8 cellular contexts compared by ENCODE assay signal in the genomic region with DNA sequence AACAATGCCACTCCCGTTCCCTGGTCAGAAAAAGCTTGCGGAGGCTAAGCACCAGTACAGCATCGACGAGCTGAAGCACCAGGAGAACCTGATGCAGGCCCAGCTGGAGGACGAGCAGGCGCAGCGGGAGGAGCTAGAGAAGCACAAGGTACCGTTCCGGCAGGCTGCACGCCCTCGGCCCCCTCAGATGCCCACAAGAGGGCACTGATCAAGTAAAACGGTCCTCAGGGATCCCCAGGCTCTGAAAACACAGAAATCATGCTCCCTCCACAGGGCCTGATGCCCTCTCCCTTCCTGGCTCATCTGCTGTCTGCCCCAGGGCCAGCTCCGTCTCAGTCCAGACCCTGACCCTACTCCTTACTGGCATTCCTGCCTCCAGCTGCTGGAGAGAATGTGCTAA. TPM values are rescaled to one million over a fixed set of nuclear protein-coding genes. Genes with fewer than 3 reads are reported as not detected.
DNase-seq lines count a peak whose midpoint lies in the region; ATAC-seq, FAIRE-seq and TF ChIP-seq lines count a peak whose summit lies in the region.

No MANE protein-coding gene starts in this region.

- 0 out of 2 replicates have a peak overlapping the region, but pooled peaks have one; percentile 39 for H4K8ac ChIP-seq in H1 (ENCODE audit: extremely low read depth, insufficient read depth, low read length)

- no peak for TF ChIP-seq POLR2A in H1 (IDR thresholded peaks at IDR 0.05; ENCODE audit: control extremely low read depth in 1 of 2, low read depth in 2 of 2, low read length in 2 of 2)
- TF ChIP-seq POLR2A in ovary (IDR thresholded peaks at IDR 0.05), result no peak

- H2BK5ac ChIP-seq in H1 (ENCODE audit: low read depth, low read length), result no peak overlapping the region; the same call in 1 of the 2 replicates

- H2AFZ ChIP-seq in H1 (ENCODE audit: low read length), result peak overlapping the region; percentile 90; the same call in 1 of the 2 replicates

- H3K36me3 ChIP-seq in H1 (ENCODE audit: control insufficient read depth in 2 of 4, insufficient read depth in 4 of 4, low read length in 3 of 4) (no peaks in the 10 kb centered on the region), ovary (no peaks in the 10 kb centered on the region)

- H3K79me2 ChIP-seq in H1 (ENCODE audit: control insufficient read depth in 1 of 2, insufficient read depth in 2 of 2, low read length in 2 of 2), result no peaks in the 10 kb centered on the region

- WGBS in H1 (ENCODE audit: extremely low coverage in 1 of 2, insufficient coverage in 1 of 2, insufficient read length in 1 of 2, insufficient replicate concordance in 2 of 2, low coverage in 1 of 2, low lambda C conversion rate in 2 of 2, missing lambda C conversion rate in 1 of 2), 2 experiments, result 47% methylated on average over 13 of the region's 13 CpGs; no CpG with 5 or more reads in 1 of the 2 experiments
- 39 to 66% (median 47%) methylated on average over 13 of the region's 13 CpGs for WGBS in ovary, 3 donors

- H3K56ac ChIP-seq in H1 (replicated peaks; ENCODE audit: insufficient read length, low read depth, low read length), result no peak overlapping the region

- no peak overlapping the region for H4K91ac ChIP-seq in H1 (replicated peaks; ENCODE audit: insufficient read length, low read length)

- DNase-seq in GM12864 (ENCODE audit: low read depth) (no peak), NCI-H524 treated with DMSO at 0.1 percent for 48 hours (lab: John Stamatoyannopoulos, UW) (peak; percentile 43), H1 (ENCODE audit: low read depth in 1 of 2, low spot score in 2 of 2) (peak; percentile 53 to 77), ovary (peak in 4 of 5 donors; percentile 34 to 62 (median 40)), GM20000 (ENCODE audit: low spot score) (no peak), DMS53 treated with DMSO at 0.1 percent for 48 hours (lab: John Stamatoyannopoulos, UW; ENCODE audit: unreplicated experiment) (no peak), mesenteric fat pad (ENCODE audit: low spot score) (no peak)

- H3K79me1 ChIP-seq in H1 (ENCODE audit: low read depth, low read length), result no peaks in the 10 kb centered on the region

- no peak overlapping the region for H3K4me2 ChIP-seq in H1 (ENCODE audit: insufficient read depth in 1 of 2, low read depth in 2 of 2, low read length in 2 of 2)

- H3K4ac ChIP-seq in H1 (replicated peaks; ENCODE audit: insufficient read length, low read depth, low read length), result no peak overlapping the region

- H4K5ac ChIP-seq in H1 (ENCODE audit: insufficient read length, low read depth, low read length), result no peak overlapping the region

- no peaks in the 10 kb centered on the region for H3K9me3 ChIP-seq in H1 (ENCODE audit: insufficient read depth in 2 of 2, low read depth in 1 of 2, low read length in 1 of 2)
- H3K9me3 ChIP-seq in ovary, result no peaks in the 10 kb centered on the region

- H3K27ac ChIP-seq in H1 (ENCODE audit: low read depth, low read length), result no peak overlapping the region
- H3K27ac ChIP-seq in ovary, result no peak overlapping the region

- H2AK5ac ChIP-seq in H1 (ENCODE audit: low read depth, low read length), result no peak overlapping the region

- TF ChIP-seq RAD21 in H1 (IDR thresholded peaks at IDR 0.05 in 1 of 2, conservative IDR thresholded peaks at IDR 0.05 in 1 of 2; ENCODE audit: low read depth in 2 of 2, low read length in 2 of 2), result peak; percentile 54 to 71

- H3K23me2 ChIP-seq in H1 (ENCODE audit: low read depth, low read length), result no peaks in the 10 kb centered on the region

- no peaks in the 10 kb centered on the region; a peak in 1 of 7 replicates for H3K27me3 ChIP-seq in H1 (replicated peaks in 1 of 4; ENCODE audit: control insufficient read depth in 3 of 4, extremely low read depth in 1 of 4, insufficient read depth in 3 of 4, low read length in 3 of 4)
- H3K27me3 ChIP-seq in ovary, result no peaks in the 10 kb centered on the region

- H2BK12ac ChIP-seq in H1 (ENCODE audit: low read depth, low read length), result peak overlapping the region; percentile 39; the same call in 1 of the 2 replicates

- H3K23ac ChIP-seq in H1 (ENCODE audit: insufficient read length), result no peak overlapping the region

- no peak overlapping the region for H2BK120ac ChIP-seq in H1 (replicated peaks; ENCODE audit: low read depth, low read length)

- peak overlapping the region; percentile 81; the same call in 1 of the 2 replicates for H2BK15ac ChIP-seq in H1 (ENCODE audit: low read length)

- CTCF ChIA-PET in H1 (lab: Charles Lee; ENCODE audit: partially characterized antibody), result interaction anchor here (0.6 to 5.4 kb wide), 28 partner anchors 11 to 204 kb away, joined by 3 to 49 read pairs (median 4); no protein-coding TSS in a partner anchor

- TF ChIP-seq CTCF in GM12864 (IDR thresholded peaks at IDR 0.05; ENCODE audit: low read depth, low read length, missing control alignments) (peak; percentile 40), H1 (IDR thresholded peaks at IDR 0.05; ENCODE audit: control extremely low read depth in 1 of 3, insufficient read depth in 1 of 3, low read depth in 1 of 3, low read length in 3 of 3) (peak; percentile 77 to 86 (median 80)), ovary (IDR thresholded peaks at IDR 0.05) (no peak), GM20000 (IDR thresholded peaks at IDR 0.05; ENCODE audit: extremely low read depth, missing control alignments) (no peak)

- H3K4me3 ChIP-seq in GM12864 (ENCODE audit: low read depth, low read length), result no peak overlapping the region
- no peak overlapping the region for H3K4me3 ChIP-seq in H1 (ENCODE audit: extremely low read depth in 1 of 4, insufficient read depth in 2 of 4, low read depth in 3 of 4, low read length in 4 of 4)
- H3K4me3 ChIP-seq in ovary, result no peak overlapping the region

- no peak overlapping the region for H2BK20ac ChIP-seq in H1 (ENCODE audit: low read length)

- peaks cover 0 to 5% (median 0%) of the 10 kb centered on the region in 4 experiments; a peak in 4 of 7 replicates for H3K4me1 ChIP-seq in H1 (replicated peaks in 1 of 4; ENCODE audit: control insufficient read depth in 3 of 4, insufficient read depth in 4 of 4, low read length in 3 of 4)
- peaks cover 5% of the 10 kb centered on the region for H3K4me1 ChIP-seq in ovary (ENCODE audit: insufficient read depth)

- TF ChIP-seq EP300 in H1 (IDR thresholded peaks at IDR 0.05; ENCODE audit: borderline replicate concordance in 1 of 2, low read depth in 2 of 2, low read length in 2 of 2) (no peak), ovary (IDR thresholded peaks at IDR 0.05) (no peak)

- no peak for FAIRE-seq in H1 (lab: Jason Lieb, UNC)

- no peaks in the 10 kb centered on the region for H4K20me1 ChIP-seq in H1 (replicated peaks in 1 of 2; ENCODE audit: control insufficient read depth in 1 of 2, insufficient read depth in 2 of 2, low read length in 2 of 2)

- H3K14ac ChIP-seq in H1 (ENCODE audit: insufficient read length), result no peak overlapping the region

- no peak overlapping the region for H3K9ac ChIP-seq in H1 (replicated peaks in 1 of 4; ENCODE audit: extremely low read depth in 1 of 4, low read depth in 3 of 4, low read length in 3 of 4)

- intact Hi-C loops in ovary (cut with DNase I), result no loop called here

- no peak overlapping the region; the same call in 1 of the 2 replicates for H3K18ac ChIP-seq in H1 (ENCODE audit: extremely low read depth, low read length)

- POLR2A ChIA-PET in H1 (lab: Charles Lee; ENCODE audit: partially characterized antibody), result no interaction called here

- no peak for ATAC-seq in HG03095 (IDR thresholded peaks at IDR 0.05; ENCODE audit: unreplicated experiment)

RNA-seq across cellular contexts. Expression of a gene that starts 21.6 kb away (rescaled TPM):
- not detected in 2 replicates for total RNA-seq in H1 (2021; fragmentation: NEBNext Ultra II Directional; extraction: Animal tissue kit (Norgen Biotek cat#: 25700))
- 0.22 and 0.59 TPM in 2 replicates for polyA plus RNA-seq in H1 (2011; rRNA removed)
- 0.21 TPM for polyA plus RNA-seq in H1 (2011; cell fraction: cytosol; rRNA removed)
- polyA plus RNA-seq in H1 (2011; cell fraction: nucleus; rRNA removed), result 0.33 TPM
- 1.9 to 2.8 TPM (median 2.5 TPM) in 4 replicates for polyA plus RNA-seq in H1 (2012, experiment 1 of 2)
- polyA plus RNA-seq in H1 (2012, experiment 2 of 2), result 0.42 TPM
- under 0.01 TPM for polyA plus RNA-seq in H1 (2013, experiment 1 of 2)
- polyA plus RNA-seq in H1 (2013, experiment 2 of 2), result 0.09 TPM
- 0.10 and 0.73 TPM in 2 replicates for polyA minus RNA-seq in H1 (2011; rRNA and poly(A)+ RNA removed)
- polyA minus RNA-seq in H1 (2011; cell fraction: cytosol; rRNA and poly(A)+ RNA removed), result not detected
- 0.20 TPM for polyA minus RNA-seq in H1 (2011; cell fraction: nucleus; rRNA and poly(A)+ RNA removed)
- 10 to 100 TPM in 1 of 7 donors, 1 to 10 TPM in 6; 3.6 to 35.3 (median 6.0) TPM for total RNA-seq in ovary
- 1 to 10 TPM; 4.6 to 8.5 TPM for polyA plus RNA-seq in ovary
- 0.32 TPM for total RNA-seq in mesenteric fat pad

RNA-seq across cellular contexts. Expression of a gene that starts 22.1 kb away (rescaled TPM):
- 3.3 and 3.4 TPM in 2 replicates for total RNA-seq in H1 (2021; fragmentation: NEBNext Ultra II Directional; extraction: Animal tissue kit (Norgen Biotek cat#: 25700))
- polyA plus RNA-seq in H1 (2011; rRNA removed) (2.0 and 4.2 TPM in 2 replicates), ovary (10 to 100 TPM; 33.4 to 39.7 TPM)
- 2.8 TPM for polyA plus RNA-seq in H1 (2011; cell fraction: cytosol; rRNA removed)
- 5.6 TPM for polyA plus RNA-seq in H1 (2011; cell fraction: nucleus; rRNA removed)
- 2.4 to 3.2 TPM (median 2.7 TPM) in 4 replicates for polyA plus RNA-seq in H1 (2012, experiment 1 of 2)
- polyA plus RNA-seq in H1 (2012, experiment 2 of 2), result 3.4 TPM
- 4.5 TPM for polyA plus RNA-seq in H1 (2013, experiment 1 of 2)
- 4.3 TPM for polyA plus RNA-seq in H1 (2013, experiment 2 of 2)
- 3.0 and 4.6 TPM in 2 replicates for polyA minus RNA-seq in H1 (2011; rRNA and poly(A)+ RNA removed)
- 1.7 TPM for polyA minus RNA-seq in H1 (2011; cell fraction: cytosol; rRNA and poly(A)+ RNA removed)
- 5.1 TPM for polyA minus RNA-seq in H1 (2011; cell fraction: nucleus; rRNA and poly(A)+ RNA removed)
- total RNA-seq in ovary (10 to 100 TPM; 25.6 to 62.5 (median 50.4) TPM), mesenteric fat pad (43.7 TPM)

RNA-seq across cellular contexts. Expression of a gene that starts 44.7 kb away (rescaled TPM):
- total RNA-seq in H1 (2021; fragmentation: NEBNext Ultra II Directional; extraction: Animal tissue kit (Norgen Biotek cat#: 25700)), result 22.9 and 23.3 TPM in 2 replicates
- polyA plus RNA-seq in H1 (2011; rRNA removed) (19.6 and 28.3 TPM in 2 replicates), ovary (10 to 100 TPM; 11.7 to 34.5 TPM)
- polyA plus RNA-seq in H1 (2011; cell fraction: cytosol; rRNA removed), result 19.4 TPM
- polyA plus RNA-seq in H1 (2011; cell fraction: nucleus; rRNA removed), result 37.4 TPM
- polyA plus RNA-seq in H1 (2012, experiment 1 of 2), result 11.7 to 18.7 TPM (median 17.3 TPM) in 4 replicates
- 40.0 TPM for polyA plus RNA-seq in H1 (2012, experiment 2 of 2)
- polyA plus RNA-seq in H1 (2013, experiment 1 of 2), result 13.9 TPM
- 14.8 TPM for polyA plus RNA-seq in H1 (2013, experiment 2 of 2)
- polyA minus RNA-seq in H1 (2011; rRNA and poly(A)+ RNA removed), result 19.0 and 20.4 TPM in 2 replicates
- 14.2 TPM for polyA minus RNA-seq in H1 (2011; cell fraction: cytosol; rRNA and poly(A)+ RNA removed)
- polyA minus RNA-seq in H1 (2011; cell fraction: nucleus; rRNA and poly(A)+ RNA removed), result 18.3 TPM
- total RNA-seq in ovary (10 to 100 TPM in 5 of 7 donors, 1 to 10 TPM in 2; 5.5 to 18.6 (median 15.5) TPM), mesenteric fat pad (20.8 TPM)

RNA-seq across cellular contexts. Expression of a gene that starts 44.9 kb away (rescaled TPM):
- total RNA-seq in H1 (2021; fragmentation: NEBNext Ultra II Directional; extraction: Animal tissue kit (Norgen Biotek cat#: 25700)), result 15.0 and 15.2 TPM in 2 replicates
- polyA plus RNA-seq in H1 (2011; rRNA removed), result 5.4 and 5.6 TPM in 2 replicates
- 6.2 TPM for polyA plus RNA-seq in H1 (2011; cell fraction: cytosol; rRNA removed)
- polyA plus RNA-seq in H1 (2011; cell fraction: nucleus; rRNA removed), result 6.3 TPM
- 7.2 to 9.3 TPM (median 8.4 TPM) in 4 replicates for polyA plus RNA-seq in H1 (2012, experiment 1 of 2)
- polyA plus RNA-seq in H1 (2012, experiment 2 of 2), result 4.6 TPM
- polyA plus RNA-seq in H1 (2013, experiment 1 of 2), result 5.7 TPM
- polyA plus RNA-seq in H1 (2013, experiment 2 of 2), result 6.2 TPM
- polyA minus RNA-seq in H1 (2011; rRNA and poly(A)+ RNA removed), result 15.1 and 24.7 TPM in 2 replicates
- polyA minus RNA-seq in H1 (2011; cell fraction: cytosol; rRNA and poly(A)+ RNA removed), result 9.4 TPM
- polyA minus RNA-seq in H1 (2011; cell fraction: nucleus; rRNA and poly(A)+ RNA removed), result 13.3 TPM
- 10 to 100 TPM in 4 of 7 donors, 1 to 10 TPM in 3; 6.0 to 13.2 (median 11.2) TPM for total RNA-seq in ovary
- polyA plus RNA-seq in ovary, result 10 to 100 TPM in 1 of 2 donors, 1 to 10 TPM in 1; 8.2 to 14.4 TPM
- total RNA-seq in mesenteric fat pad, result 17.4 TPM

Comparison
In these comparisons a context has a peak if more than half of its experiments do, and no peak if none do; other contexts are left out.
1. DNase-seq: peak in NCI-H524 treated with DMSO at 0.1 percent for 48 hours (single experiment), H1 (2 of 2) and ovary (4 of 5); none in GM12864 (single experiment), GM20000 (single experiment), DMS53 treated with DMSO at 0.1 percent for 48 hours (single experiment) and mesenteric fat pad (single experiment).
2. CTCF ChIP-seq: peak in GM12864 (single experiment) and H1 (3 of 3); none in ovary (0 of 3) and GM20000 (single experiment).